Comparison of ENCODE assay signal across 18 cellular contexts in the genomic region with DNA sequence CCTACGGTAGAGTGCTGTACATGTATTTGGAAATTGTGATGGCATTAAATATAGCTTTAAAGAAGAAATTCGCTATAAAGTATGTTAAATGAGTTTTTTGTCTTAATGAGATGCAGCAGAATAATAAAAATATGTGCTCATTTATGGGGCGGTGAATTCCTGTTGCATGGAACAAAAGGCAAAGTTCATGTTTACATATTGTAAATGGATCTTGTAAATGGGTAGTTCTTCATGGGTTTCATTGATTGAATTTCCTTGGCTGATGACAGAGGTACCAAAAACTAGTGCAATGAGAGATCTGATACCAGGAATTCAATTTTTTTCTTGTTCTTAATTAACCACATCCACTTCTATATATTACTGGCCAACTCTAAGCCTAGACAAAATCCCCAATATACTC.
DNase-seq lines count a peak whose midpoint lies in the region; ATAC-seq, FAIRE-seq and TF ChIP-seq lines count a peak whose summit lies in the region.
"Had no signal": no experiment of that assay in that cellular context is flagged by ENCODE, and none has a peak within 500 bp of the region (broad histone marks: within the 10 kb centered on the region; RNA-seq: fewer than 3 reads in every experiment).

No MANE protein-coding gene starts in this region.

- no peak for TF ChIP-seq RAD21 in liver (IDR thresholded peaks at IDR 0.05)

- no peak overlapping the region for H3K9ac ChIP-seq in liver (ENCODE audit: low read depth in 1 of 2, low read length in 2 of 2)
- H3K9ac ChIP-seq: GM23248 had no signal

- no peak overlapping the region for H3K27ac ChIP-seq in liver (ENCODE audit: low read depth in 1 of 2, low read length in 2 of 2)
- no peak overlapping the region for H3K27ac ChIP-seq in small intestine (ENCODE audit: low read depth in 1 of 2, low read length in 1 of 2)
- H3K27ac ChIP-seq: GM23248 had no signal

- H3K27me3 ChIP-seq in liver (ENCODE audit: control insufficient read depth in 4 of 4, insufficient read depth in 4 of 4, low read length in 3 of 4) (no peaks in the 10 kb centered on the region), small intestine (ENCODE audit: control insufficient read depth in 2 of 2, insufficient read depth in 2 of 2, low read length in 2 of 2) (no peaks in the 10 kb centered on the region)

- no peak for FAIRE-seq in small intestine (lab: Jason Lieb, UNC)
- FAIRE-seq: GM12891, GM18507, H1 had no signal

- DNase-seq in LoVo (ENCODE audit: low spot score) (peak; percentile 14), left colon (no peak), small intestine (peak; percentile 27)
- DNase-seq: Calu3; CD4-positive, alpha-beta memory T cell; COR-L47; DMS53; DMS79 treated with DMSO at 0.1 percent for 48 hours; GM23248; HCEC 1CT; HFFc6 had no signal

- H3K4me3 ChIP-seq in liver (ENCODE audit: low read depth in 1 of 3, low read length in 3 of 3) (no peak overlapping the region), small intestine (ENCODE audit: low read depth in 1 of 2, low read length in 2 of 2) (no peak overlapping the region)
- H3K4me3 ChIP-seq: GM23248 had no signal

- intact Hi-C loops in left colon (cut with DNase I, micrococcal nuclease) = no loop called here

- H3K36me3 ChIP-seq in liver (ENCODE audit: control insufficient read depth in 4 of 4, insufficient read depth in 3 of 4, low read depth in 1 of 4, low read length in 3 of 4) (no peaks in the 10 kb centered on the region), small intestine (ENCODE audit: control insufficient read depth in 2 of 2, insufficient read depth in 2 of 2, low read length in 2 of 2) (no peaks in the 10 kb centered on the region)

- peaks cover 0 to 9% (median 0%) of the 10 kb centered on the region in 4 donors for H3K4me1 ChIP-seq in liver (ENCODE audit: control insufficient read depth in 4 of 4, insufficient read depth in 4 of 4, low read length in 3 of 4)
- H3K4me1 ChIP-seq in small intestine (ENCODE audit: control insufficient read depth in 2 of 2, insufficient read depth in 1 of 2, low read depth in 1 of 2, low read length in 1 of 2) = no peaks in the 10 kb centered on the region

- WGBS in liver = 70% methylated on average over 3 of the region's 3 CpGs
- 48 to 74% (median 62%) methylated on average over 3 of the region's 3 CpGs for WGBS in small intestine, 3 donors

- H3K9me3 ChIP-seq in liver (ENCODE audit: control insufficient read depth in 4 of 4, low read length in 3 of 4) = no peaks in the 10 kb centered on the region
- H3K9me3 ChIP-seq in small intestine (ENCODE audit: control insufficient read depth, low read depth) = no peaks in the 10 kb centered on the region

- ATAC-seq in left colon (peak; percentile 95), GM21447 (IDR thresholded peaks at IDR 0.05; ENCODE audit: unreplicated experiment) (no peak), GM21515 (IDR thresholded peaks at IDR 0.05; ENCODE audit: unreplicated experiment) (no peak), HG03469 (IDR thresholded peaks at IDR 0.05; ENCODE audit: unreplicated experiment) (no peak)

- no peak for TF ChIP-seq CTCF in liver (IDR thresholded peaks at IDR 0.05; ENCODE audit: low read depth, low read length, missing input control)

TF ChIP-seq in liver, 16 proteins besides CTCF, POLR2A, EP300 and RAD21:
- TF ChIP-seq RXRA (IDR thresholded peaks at IDR 0.05) = peak in 1 of 2 donors; percentile 32
- TF ChIP-seq NR2F2 (IDR thresholded peaks at IDR 0.05) = no peak
- peak; percentile 65 for TF ChIP-seq FOXA1 (IDR thresholded peaks at IDR 0.05)
- peak; percentile 81 for TF ChIP-seq FOXA2 (IDR thresholded peaks at IDR 0.05)
- no peak for TF ChIP-seq GABPA (IDR thresholded peaks at IDR 0.05 in 1 of 2, conservative IDR thresholded peaks at IDR 0.05 in 1 of 2)
- peak; percentile 78 to 85 for TF ChIP-seq HNF4A (conservative IDR thresholded peaks at IDR 0.05)
- peak in 1 of 2 donors; percentile 13 for TF ChIP-seq JUND (IDR thresholded peaks at IDR 0.05)
- peak; percentile 52 for TF ChIP-seq HNF4G (IDR thresholded peaks at IDR 0.05)
TF ChIP-seq in liver: peak in this region for 6.

Comparison
In these comparisons a context has a peak if more than half of its experiments do, and no peak if none do; other contexts are left out.
1. DNase-seq: peak in LoVo (single experiment) and small intestine (single experiment); none in left colon (0 of 2).